26 cellular contexts compared by ENCODE assay signal in the genomic region with DNA sequence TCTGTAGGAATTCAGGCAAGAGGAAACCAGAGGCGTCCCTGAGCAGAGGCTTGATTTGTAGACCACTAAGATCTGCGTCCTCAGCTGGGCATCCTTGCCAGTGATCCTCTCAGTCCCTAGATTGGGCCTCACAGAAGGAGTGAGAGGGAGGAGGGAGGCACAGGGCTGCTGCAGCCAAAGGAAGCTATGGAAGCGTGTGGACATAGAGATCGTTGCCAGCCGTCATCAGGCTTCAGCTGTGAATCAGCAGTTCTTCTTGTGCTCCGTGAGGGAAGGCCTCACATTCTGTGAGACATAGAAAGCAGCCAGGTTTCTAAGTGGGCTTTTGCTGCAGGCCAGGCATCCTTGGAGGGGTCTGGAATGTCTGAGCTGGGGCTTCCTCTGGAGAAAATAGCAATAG.
"Had no signal": no experiment of that assay in that cellular context is flagged by ENCODE, and none has a peak within 500 bp of the region (broad histone marks: within the 10 kb centered on the region; RNA-seq: fewer than 3 reads in every experiment).

No MANE protein-coding gene starts in this region.

- H3K4me3 Mint-ChIP-seq: activated CD4-positive, alpha-beta memory T cell treated with anti-CD3 and anti-CD28 coated beads for 36 hours; activated CD4-positive, alpha-beta T cell treated with anti-CD3 and anti-CD28 coated beads, Interleukin-2, amount 10 ng/mL, durations not matched to agents 7 days and 5 days; activated naive CD8-positive, alpha-beta T cell treated with anti-CD3 and anti-CD28 coated beads, Interleukin-2, amount 50 U/mL, for 24 hours; activated T-cell treated with anti-CD3 and anti-CD28 coated beads, Interleukin-2, amount 50 U/mL, for 4 hours; T-cell had no signal

- H3K27me3 Mint-ChIP-seq: activated CD4-positive, alpha-beta memory T cell treated with anti-CD3 and anti-CD28 coated beads for 36 hours; activated CD4-positive, alpha-beta T cell treated with anti-CD3 and anti-CD28 coated beads, Interleukin-2, amount 10 ng/mL, durations not matched to agents 7 days and 5 days; activated naive CD8-positive, alpha-beta T cell treated with anti-CD3 and anti-CD28 coated beads, Interleukin-2, amount 50 U/mL, for 24 hours had no signal

- H3K4me3 ChIP-seq: cardiac muscle cell, MG63, Peyer's patch, SK-N-MC had no signal

- H3K27ac Mint-ChIP-seq: activated CD4-positive, alpha-beta memory T cell treated with anti-CD3 and anti-CD28 coated beads for 36 hours; activated CD4-positive, alpha-beta T cell treated with anti-CD3 and anti-CD28 coated beads, Interleukin-2, amount 10 ng/mL, durations not matched to agents 7 days and 5 days; activated naive CD4-positive, alpha-beta T cell treated with anti-CD3 and anti-CD28 coated beads, Interleukin-2, amount 50 U/mL, for 72 hours; activated naive CD8-positive, alpha-beta T cell treated with anti-CD3 and anti-CD28 coated beads, Interleukin-2, amount 50 U/mL, for 24 hours; T-cell had no signal

- H3K36me3 ChIP-seq: brain microvascular endothelial cell, cardiac muscle cell, MG63, Peyer's patch had no signal

- H3K27ac ChIP-seq: brain microvascular endothelial cell, cardiac muscle cell, Peyer's patch, SK-N-MC had no signal

- H3K9me3 Mint-ChIP-seq: activated CD4-positive, alpha-beta memory T cell treated with anti-CD3 and anti-CD28 coated beads for 36 hours; activated CD4-positive, alpha-beta T cell treated with anti-CD3 and anti-CD28 coated beads, Interleukin-2, amount 10 ng/mL, durations not matched to agents 7 days and 5 days had no signal

- H3K9me3 ChIP-seq: MG63, Peyer's patch had no signal

- DNase-seq: activated CD4-positive, alpha-beta memory T cell treated with anti-CD3 and anti-CD28 coated beads for 36 hours; activated CD4-positive, alpha-beta T cell treated with anti-CD3 and anti-CD28 coated beads, Interleukin-2, amount 10 ng/mL, durations not matched to agents 7 days and 5 days; activated CD4-positive, CD25-positive, alpha-beta regulatory T cell; activated CD8-positive, alpha-beta memory T cell treated with anti-CD3 and anti-CD28 coated beads for 24 hours; activated effector memory CD4-positive, alpha-beta T cell treated with anti-CD3 and anti-CD28 coated beads, Interleukin-2, amount 50 U/mL, for 16 hours; activated naive CD4-positive, alpha-beta T cell treated with Interleukin-2 at 50 U/mL for 16 hours; activated naive CD8-positive, alpha-beta T cell treated with anti-CD3 and anti-CD28 coated beads, Interleukin-2, amount 50 U/mL, for 24 hours; activated T-cell treated with anti-CD3 and anti-CD28 coated beads, Interleukin-2, amount 50 U/mL, for 4 hours; amygdala; brain microvascular endothelial cell; cerebellar nuclear complex; MG63; MV-4-11; NCI-H1092 treated with DMSO at 0.1 percent for 48 hours; NCI-H1436; NCI-H1694 treated with DMSO at 0.1 percent for 48 hours; NCI-H2029 treated with DMSO at 0.1 percent for 48 hours; NCI-H345; NCI-H510A treated with DMSO at 0.1 percent for 48 hours; Peyer's patch; T-cell; T-helper 2 cell; T1000 had no signal

- H3K27me3 ChIP-seq: brain microvascular endothelial cell, cardiac muscle cell, MG63, Peyer's patch had no signal

- H3K4me1 Mint-ChIP-seq: activated CD4-positive, alpha-beta T cell treated with anti-CD3 and anti-CD28 coated beads, Interleukin-2, amount 10 ng/mL, durations not matched to agents 7 days and 5 days; activated naive CD8-positive, alpha-beta T cell treated with anti-CD3 and anti-CD28 coated beads, Interleukin-2, amount 50 U/mL, for 24 hours; T-cell had no signal

- H3K36me3 Mint-ChIP-seq: activated CD4-positive, alpha-beta memory T cell treated with anti-CD3 and anti-CD28 coated beads for 36 hours; activated naive CD4-positive, alpha-beta T cell treated with anti-CD3 and anti-CD28 coated beads, Interleukin-2, amount 50 U/mL, for 72 hours; T-cell had no signal

- ATAC-seq: activated naive CD4-positive, alpha-beta T cell treated with anti-CD3 and anti-CD28 coated beads, Interleukin-2, amount 50 U/mL, for 72 hours; activated naive CD8-positive, alpha-beta T cell treated with anti-CD3 and anti-CD28 coated beads, Interleukin-2, amount 50 U/mL, for 24 hours; activated T-cell treated with anti-CD3 and anti-CD28 coated beads, Interleukin-2, amount 50 U/mL, for 4 hours; T-cell had no signal

- H3K4me1 ChIP-seq: Peyer's patch had no signal
